In genomic region chr5:174479325-174479724, GRCh38 we compare ENCODE assay signal across 7 cellular contexts.
"Had no signal": no experiment of that assay in that cellular context is flagged by ENCODE, and none has a peak within 500 bp of the region (broad histone marks: within the 10 kb centered on the region; RNA-seq: fewer than 3 reads in every experiment).

No MANE protein-coding gene starts in this region.

- H3K4me3 ChIP-seq: K562 had no signal

- ATAC-seq: HepG2, K562 had no signal

- FAIRE-seq: HepG2, HTR-8/SVneo, K562 had no signal

- H3K27ac ChIP-seq: HL-60 had no signal

- DNase-seq: IMR-90, KBM-7, KG1 had no signal
